Comparison of ENCODE assay signal across 16 cellular contexts in the genomic region with DNA sequence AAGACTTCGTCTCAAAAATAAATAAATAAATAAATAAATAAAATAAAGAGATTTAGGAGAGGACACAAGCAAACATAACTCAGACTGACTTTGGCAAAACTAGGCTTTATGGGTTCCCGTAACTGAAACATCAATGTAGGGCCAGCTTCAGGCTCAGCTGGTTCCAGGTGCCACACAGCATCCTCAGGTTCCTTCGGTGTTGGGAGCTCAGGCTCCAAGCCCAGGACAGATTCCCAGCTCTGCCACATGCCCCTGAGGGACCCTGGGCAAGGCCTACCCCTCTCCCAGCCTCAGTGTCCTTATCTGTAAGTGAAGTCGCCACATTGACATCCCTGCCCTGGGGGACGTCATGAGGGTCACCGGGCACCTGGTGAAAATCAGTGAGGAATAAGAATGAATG. TPM values are rescaled to one million over a fixed set of nuclear protein-coding genes. Genes with fewer than 3 reads are reported as not detected.
"Had no signal": no experiment of that assay in that cellular context is flagged by ENCODE, and none has a peak within 500 bp of the region (broad histone marks: within the 10 kb centered on the region; RNA-seq: fewer than 3 reads in every experiment).

No MANE protein-coding gene starts in this region.

- H3K9me3 ChIP-seq: adrenal gland, MG63, Peyer's patch had no signal

- H3K4me3 Mint-ChIP-seq: activated naive CD4-positive, alpha-beta T cell treated with anti-CD3 and anti-CD28 coated beads for 36 hours; activated T-cell treated with anti-CD3 and anti-CD28 coated beads, Interleukin-2, amount 50 U/mL, for 4 hours; activated T-helper 1 cell treated with anti-CD3 and anti-CD28 coated beads, Interleukin-12 subunit alpha, Interleukin-12 subunit beta, Interleukin-2, Interleukin-4 antibody, amounts not matched to agents 30 ng/mL and 10 ng/mL and 1 ng/mL, durations not matched to agents 14 hours and 24 hours and 36 hours; T-helper 17 cell had no signal

- H3K4me1 ChIP-seq: adrenal gland, Peyer's patch had no signal

- H3K27ac Mint-ChIP-seq: activated B cell treated with CpG ODN at 0.5 μM for 24 hours; activated CD4-positive, alpha-beta memory T cell treated with anti-CD3 and anti-CD28 coated beads for 36 hours; activated naive CD4-positive, alpha-beta T cell treated with anti-CD3 and anti-CD28 coated beads, Interleukin-2, amount 50 U/mL, for 72 hours; activated T-helper 1 cell treated with anti-CD3 and anti-CD28 coated beads, Interleukin-12 subunit alpha, Interleukin-12 subunit beta, Interleukin-2, Interleukin-4 antibody, amounts not matched to agents 30 ng/mL and 10 ng/mL and 1 ng/mL, durations not matched to agents 14 hours and 24 hours and 36 hours; T-cell had no signal

- H3K27ac ChIP-seq: adrenal gland, Peyer's patch had no signal

- H3K4me3 ChIP-seq: adrenal gland, MG63, Peyer's patch had no signal

- H3K27me3 ChIP-seq: adrenal gland, brain microvascular endothelial cell, MG63, Peyer's patch had no signal

- DNase-seq: NCI-H524 treated with DMSO at 0.1 percent for 48 hours, SIG-M5 had no signal

- H3K36me3 Mint-ChIP-seq: activated CD4-positive, alpha-beta memory T cell treated with anti-CD3 and anti-CD28 coated beads for 36 hours; activated naive CD4-positive, alpha-beta T cell treated with anti-CD3 and anti-CD28 coated beads, Interleukin-2, amount 50 U/mL, for 72 hours; T-cell had no signal

- H3K9me3 Mint-ChIP-seq: activated B cell treated with CpG ODN at 0.5 μM for 24 hours; activated CD4-positive, alpha-beta memory T cell treated with anti-CD3 and anti-CD28 coated beads for 36 hours; activated naive CD4-positive, alpha-beta T cell treated with anti-CD3 and anti-CD28 coated beads for 36 hours; activated naive CD4-positive, alpha-beta T cell treated with anti-CD3 and anti-CD28 coated beads, Interleukin-2, amount 50 U/mL, for 72 hours; activated T-cell treated with anti-CD3 and anti-CD28 coated beads, Interleukin-2, amount 50 U/mL, for 4 hours; activated T-helper 1 cell treated with anti-CD3 and anti-CD28 coated beads, Interleukin-12 subunit alpha, Interleukin-12 subunit beta, Interleukin-2, Interleukin-4 antibody, amounts not matched to agents 30 ng/mL and 10 ng/mL and 1 ng/mL, durations not matched to agents 14 hours and 24 hours and 36 hours; T-cell had no signal

- H3K36me3 ChIP-seq: adrenal gland, brain microvascular endothelial cell, MG63, Peyer's patch had no signal

RNA-seq across cellular contexts. Expression of a gene that starts 18.7 kb away (rescaled TPM):
- total RNA-seq: activated B cell treated with CpG ODN at 0.5 μM for 24 hours; activated CD4-positive, alpha-beta memory T cell treated with anti-CD3 and anti-CD28 coated beads for 36 hours; activated naive CD4-positive, alpha-beta T cell treated with anti-CD3 and anti-CD28 coated beads for 36 hours; activated T-helper 1 cell treated with anti-CD3 and anti-CD28 coated beads, Interleukin-12 subunit alpha, Interleukin-12 subunit beta, Interleukin-2, Interleukin-4 antibody, amounts not matched to agents 30 ng/mL and 10 ng/mL and 1 ng/mL, durations not matched to agents 14 hours and 24 hours and 36 hours; SK-MEL-5; T-helper 17 cell had no signal

RNA-seq across cellular contexts. Expression of a gene that starts 52.1 kb away (rescaled TPM):
- total RNA-seq: activated B cell treated with CpG ODN at 0.5 μM for 24 hours; activated CD4-positive, alpha-beta memory T cell treated with anti-CD3 and anti-CD28 coated beads for 36 hours; activated naive CD4-positive, alpha-beta T cell treated with anti-CD3 and anti-CD28 coated beads for 36 hours; activated naive CD4-positive, alpha-beta T cell treated with anti-CD3 and anti-CD28 coated beads, Interleukin-2, amount 50 U/mL, for 72 hours; activated T-helper 1 cell treated with anti-CD3 and anti-CD28 coated beads, Interleukin-12 subunit alpha, Interleukin-12 subunit beta, Interleukin-2, Interleukin-4 antibody, amounts not matched to agents 30 ng/mL and 10 ng/mL and 1 ng/mL, durations not matched to agents 14 hours and 24 hours and 36 hours; PC-3; Peyer's patch; T-helper 17 cell had no signal

RNA-seq across cellular contexts. Expression of a gene that starts 58.0 kb away (rescaled TPM):
- total RNA-seq: activated CD4-positive, alpha-beta memory T cell treated with anti-CD3 and anti-CD28 coated beads for 36 hours; activated naive CD4-positive, alpha-beta T cell treated with anti-CD3 and anti-CD28 coated beads for 36 hours; activated naive CD4-positive, alpha-beta T cell treated with anti-CD3 and anti-CD28 coated beads, Interleukin-2, amount 50 U/mL, for 72 hours; activated T-cell treated with anti-CD3 and anti-CD28 coated beads, Interleukin-2, amount 50 U/mL, for 4 hours; activated T-helper 1 cell treated with anti-CD3 and anti-CD28 coated beads, Interleukin-12 subunit alpha, Interleukin-12 subunit beta, Interleukin-2, Interleukin-4 antibody, amounts not matched to agents 30 ng/mL and 10 ng/mL and 1 ng/mL, durations not matched to agents 14 hours and 24 hours and 36 hours; PC-3; Peyer's patch; SK-MEL-5 had no signal
